9 cellular contexts compared by ENCODE assay signal in the genomic region with DNA sequence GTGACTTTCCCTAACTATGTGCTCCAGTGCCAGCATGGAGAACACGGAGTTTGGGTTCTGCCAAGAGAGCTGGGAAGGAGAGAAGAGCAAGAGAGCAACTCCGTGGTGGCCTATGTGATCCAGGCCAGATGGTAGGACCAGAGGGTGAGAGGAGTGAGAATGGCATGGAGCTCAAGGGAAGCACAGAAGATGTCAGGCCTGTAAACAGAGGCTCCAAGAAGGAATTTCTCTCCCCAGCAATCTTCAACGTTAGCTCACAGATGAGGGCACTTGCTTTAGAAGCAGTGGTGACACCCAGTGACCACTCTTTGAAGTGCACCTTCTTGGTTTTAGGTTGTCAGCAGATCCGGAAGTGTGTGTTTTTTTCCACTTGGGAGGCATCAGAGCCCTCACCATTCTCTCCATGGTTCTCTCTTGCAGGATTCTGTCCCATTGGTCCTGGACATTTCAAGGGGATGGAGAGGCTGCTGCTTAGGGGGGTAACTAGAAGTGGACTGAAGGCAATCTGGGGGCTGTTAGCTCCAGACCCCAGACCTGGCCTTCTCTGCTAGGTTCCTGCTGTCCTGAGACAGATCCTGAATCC. TPM values are rescaled to one million over a fixed set of nuclear protein-coding genes. Genes with fewer than 3 reads are reported as not detected.
DNase-seq lines count a peak whose midpoint lies in the region; TF ChIP-seq lines count a peak whose summit lies in the region.
"Had no signal": no experiment of that assay in that cellular context is flagged by ENCODE, and none has a peak within 500 bp of the region (broad histone marks: within the 10 kb centered on the region; RNA-seq: fewer than 3 reads in every experiment).

No MANE protein-coding gene starts in this region.

- H3K4me1 Mint-ChIP-seq in activated naive CD4-positive, alpha-beta T cell treated with anti-CD3 and anti-CD28 coated beads for 36 hours (ENCODE audit: low read depth): no peaks in the 10 kb centered on the region

- no peak for TF ChIP-seq POLR2A in vagina (IDR thresholded peaks at IDR 0.05)

- H3K4me3 Mint-ChIP-seq in activated naive CD4-positive, alpha-beta T cell treated with anti-CD3 and anti-CD28 coated beads for 36 hours: no peak overlapping the region

- no peaks in the 10 kb centered on the region for H3K9me3 ChIP-seq in vagina
- H3K9me3 ChIP-seq: neutrophil had no signal

- H3K4me3 ChIP-seq in vagina: no peak overlapping the region

- H3K27ac Mint-ChIP-seq in activated naive CD4-positive, alpha-beta T cell treated with anti-CD3 and anti-CD28 coated beads for 36 hours: no peak overlapping the region

- no peaks in the 10 kb centered on the region for H3K36me3 ChIP-seq in vagina
- H3K36me3 ChIP-seq: neutrophil had no signal

- peaks cover 7% of the 10 kb centered on the region for H3K27me3 Mint-ChIP-seq in activated naive CD4-positive, alpha-beta T cell treated with anti-CD3 and anti-CD28 coated beads for 36 hours (ENCODE audit: low read depth)

- H3K9me3 Mint-ChIP-seq in activated naive CD4-positive, alpha-beta T cell treated with anti-CD3 and anti-CD28 coated beads for 36 hours: no peaks in the 10 kb centered on the region

- peak; percentile 50 to 53 (median 53) for TF ChIP-seq CTCF in vagina (IDR thresholded peaks at IDR 0.05)

- intact Hi-C loops in activated naive CD4-positive, alpha-beta T cell treated with anti-CD3 and anti-CD28 coated beads for 36 hours (cut with micrococcal nuclease): loop anchor here (1.0 to 2.0 kb wide), 2 partner anchors 33 to 127 kb away; partner anchors contain the start of gene MYO1D
- intact Hi-C loops in vagina (cut with DNase I): loop anchor here (10.0 kb wide), 1 partner anchor 125 kb away; no protein-coding TSS in a partner anchor

- no peak overlapping the region for H3K27ac ChIP-seq in vagina
- H3K27ac ChIP-seq: neutrophil had no signal

- H3K36me3 Mint-ChIP-seq in activated naive CD4-positive, alpha-beta T cell treated with anti-CD3 and anti-CD28 coated beads for 36 hours (ENCODE audit: low read depth): no peaks in the 10 kb centered on the region

- CTCF ChIA-PET in activated naive CD4-positive, alpha-beta T cell treated with anti-CD3 and anti-CD28 coated beads for 36 hours (lab: Charles Lee): interaction anchor here (0.7 to 1.6 kb wide), 4 partner anchors 12 to 127 kb away, joined by 3 to 15 read pairs (median 4); partner anchors contain the start of gene MYO1D

- no peaks in the 10 kb centered on the region for H3K4me1 ChIP-seq in vagina

- DNase-seq in SIG-M5 treated with dmso at 0.1 percent for 504 hours (lab: John Stamatoyannopoulos, UW; ENCODE audit: unreplicated experiment): peak; percentile 41
- DNase-seq in SIG-M5 (lab: John Stamatoyannopoulos, UW): no peak
- peak; percentile 47 for DNase-seq in HuH-7.5 (ENCODE audit: low spot score)
- DNase-seq in OCI-M2 (lab: John Stamatoyannopoulos, UW; ENCODE audit: unreplicated experiment): peak; percentile 58
- DNase-seq in activated naive CD4-positive, alpha-beta T cell treated with anti-CD3 and anti-CD28 coated beads for 36 hours: peak; percentile 76
- peak; percentile 84 for DNase-seq in germinal center (ENCODE audit: low spot score)
- DNase-seq in occipital lobe (lab: John Stamatoyannopoulos, UW): peak; percentile 48
- DNase-seq in vagina (ENCODE audit: extremely low spot score in 2 of 2): peak in 1 of 2 donors; percentile 86

- no peaks in the 10 kb centered on the region for H3K27me3 ChIP-seq in vagina

RNA-seq across cellular contexts. Expression of gene TMEM98, which starts 18.1 kb away (rescaled TPM):
- total RNA-seq in activated naive CD4-positive, alpha-beta T cell treated with anti-CD3 and anti-CD28 coated beads for 36 hours: not detected
- total RNA-seq in occipital lobe (35.6 TPM), vagina (85.0 TPM)

RNA-seq across cellular contexts. Expression of gene MYO1D, which starts 33.0 kb away (rescaled TPM):
- total RNA-seq in activated naive CD4-positive, alpha-beta T cell treated with anti-CD3 and anti-CD28 coated beads for 36 hours: 1 to 10 TPM; 6.7 to 8.3 TPM
- total RNA-seq in occipital lobe (61.0 TPM), vagina (44.7 TPM)

Comparison
In these comparisons a context has a peak if more than half of its experiments do, and no peak if none do; other contexts are left out.
1. RNA of gene TMEM98, which starts 18.1 kb away (total RNA-seq): 85.0 TPM in vagina (single experiment) and 35.6 TPM in occipital lobe (single experiment); not detected in activated naive CD4-positive, alpha-beta T cell treated with anti-CD3 and anti-CD28 coated beads for 36 hours; every median in the first group is over 10 times any median in the second.